ENCODE assay signal across 16 cellular contexts in genomic region chr19:49444100-49444700, GRCh38. TPM values are rescaled to one million over a fixed set of nuclear protein-coding genes. Genes with fewer than 3 reads are reported as not detected.
DNase-seq lines count a peak whose midpoint lies in the region; ATAC-seq, FAIRE-seq and TF ChIP-seq lines count a peak whose summit lies in the region.
"Not testable (repeated sequence)": the region's sequence is repeated elsewhere in the genome, so short reads cannot be mapped to it uniquely, and the experiment has no call there.
"Had no signal": no experiment of that assay in that cellular context is flagged by ENCODE, and none has a peak within 500 bp of the region (broad histone marks: within the 10 kb centered on the region; RNA-seq: fewer than 3 reads in every experiment).

No MANE protein-coding gene starts in this region.

- not testable (repeated sequence) for H3K27ac ChIP-seq in A549; OCI-LY3 (ENCODE audit: low read length); keratinocyte (ENCODE audit: control insufficient read depth, insufficient read depth, low read length); osteoblast (ENCODE audit: low read depth, low read length)
- H3K27ac ChIP-seq in HCT116 (ENCODE audit: low read depth, low read length) = peak overlapping the region; percentile 22; the same call in 1 of the 2 replicates

- H3K9ac ChIP-seq in HCT116 (ENCODE audit: low read length); OCI-LY3 (ENCODE audit: low read length); keratinocyte (ENCODE audit: control insufficient read depth, extremely low read depth, insufficient read depth, low read length): not testable (repeated sequence)

- dilution Hi-C loops in keratinocyte (cut with MboI; ENCODE audit: extremely low pct_ligation_motif_present, low sequenced_read_pairs) = not testable (repeated sequence)

- peak overlapping the region; percentile 99 for H3K4me2 ChIP-seq in A549
- peak overlapping the region; percentile 98 for H3K4me2 ChIP-seq in HCT116 (ENCODE audit: low read length)
- peak overlapping the region; percentile 38; the same call in 1 of the 2 replicates for H3K4me2 ChIP-seq in OCI-LY3 (ENCODE audit: low read length)
- peak overlapping the region; percentile 82 for H3K4me2 ChIP-seq in keratinocyte (ENCODE audit: control insufficient read depth, extremely low read depth, insufficient read depth, low read depth, low read length)
- peak overlapping the region; percentile 94 for H3K4me2 ChIP-seq in osteoblast (ENCODE audit: insufficient read depth, low read length)

- peaks cover 22% of the 10 kb centered on the region for H3K36me3 Mint-ChIP-seq in activated CD4-positive, alpha-beta T cell treated with anti-CD3 and anti-CD28 coated beads for 36 hours (ENCODE audit: low read depth)
- H3K36me3 Mint-ChIP-seq in activated naive CD4-positive, alpha-beta T cell treated with anti-CD3 and anti-CD28 coated beads, Interleukin-2, amount 50 U/mL, for 24 hours = not testable (repeated sequence)
- H3K36me3 Mint-ChIP-seq in dendritic cell treated with granulocyte-macrophage colony-stimulating factor and Interleukin-4, amounts not matched to agents 40 ng/mL and 50 ng/mL, for 4 days (ENCODE audit: low read depth) = peaks cover 36% of the 10 kb centered on the region

- 73% methylated on average over 5 of the region's 5 CpGs for WGBS in A549 (ENCODE audit: missing lambda C conversion rate)

- BruUV-seq in HCT116 (replicated peaks; lab: Mats Ljungman, UMichigan) = not testable (repeated sequence)

- H3K79me2 ChIP-seq in HCT116 (ENCODE audit: insufficient read depth, low read length); OCI-LY3 (ENCODE audit: low read length); keratinocyte (ENCODE audit: control insufficient read depth, insufficient read depth, low read length); osteoblast (ENCODE audit: insufficient read depth, low read length): not testable (repeated sequence)

- H3K4me1 Mint-ChIP-seq in activated CD4-positive, alpha-beta T cell treated with anti-CD3 and anti-CD28 coated beads for 36 hours = peaks cover 37% of the 10 kb centered on the region
- H3K4me1 Mint-ChIP-seq in activated naive CD4-positive, alpha-beta T cell treated with anti-CD3 and anti-CD28 coated beads, Interleukin-2, amount 50 U/mL, for 24 hours = peaks cover 44% of the 10 kb centered on the region
- peaks cover 75% of the 10 kb centered on the region for H3K4me1 Mint-ChIP-seq in dendritic cell treated with granulocyte-macrophage colony-stimulating factor and Interleukin-4, amounts not matched to agents 40 ng/mL and 50 ng/mL, for 4 days (ENCODE audit: low read depth)

- not testable (repeated sequence) for DNase-seq in A549 (ENCODE audit: low read depth in 1 of 2, low spot score in 1 of 2); HCT116 (ENCODE audit: low read depth, low spot score); activated CD4-positive, alpha-beta T cell treated with anti-CD3 and anti-CD28 coated beads for 36 hours; keratinocyte (ENCODE audit: low read depth, low spot score)
- peak; percentile 79 for DNase-seq in osteoblast (ENCODE audit: insufficient read length, low spot score, missing footprints)

- TF ChIP-seq EP300 in A549 (IDR thresholded peaks at IDR 0.05) = not testable (repeated sequence)

- CTCF ChIA-PET in A549 (lab: Yijun Ruan, JAX) (interaction anchor here (0.6 to 19.0 kb wide), 18 partner anchors 8 to 330 kb away, joined by 3 to 244 read pairs (median 4); partner anchors contain the start of genes KASH5, NOSIP and PRRG2), HCT116 (lab: Charles Lee) (interaction anchor here (0.9 to 2.1 kb wide), 7 partner anchors 18 to 218 kb away, joined by 3 to 9 read pairs (median 4); partner anchors contain the start of genes DKKL1 and GFY)
- CTCF ChIA-PET in activated CD4-positive, alpha-beta T cell treated with anti-CD3 and anti-CD28 coated beads for 36 hours (lab: Charles Lee) = interaction anchor here (0.7 to 2.3 kb wide), 4 partner anchors 10 to 52 kb away, joined by 3 to 7 read pairs (median 4); partner anchors contain the start of gene FLT3LG

- H3K4me3 ChIP-seq in A549; osteoblast (ENCODE audit: insufficient read depth, low read length): not testable (repeated sequence)
- H3K4me3 ChIP-seq in HCT116 (replicated peaks in 1 of 2; ENCODE audit: low read depth in 1 of 2, low read length in 2 of 2) (peak overlapping the region in 1 of 2 experiments; percentile 80; a peak in 2 of 4 replicates), OCI-LY3 (ENCODE audit: low read length) (peak overlapping the region; percentile 43), keratinocyte (ENCODE audit: control insufficient read depth in 2 of 3, extremely low read depth in 1 of 3, insufficient read depth in 2 of 3, low read depth in 1 of 3, low read length in 3 of 3) (peak overlapping the region in 2 of 3 experiments; percentile 65 to 79)

- TF ChIP-seq CTCF in A549 (IDR thresholded peaks at IDR 0.05); HCT116 (IDR thresholded peaks at IDR 0.05 in 2 of 3, conservative IDR thresholded peaks at IDR 0.05 in 1 of 3; ENCODE audit: borderline replicate concordance in 1 of 3, insufficient read depth in 1 of 3, low read depth in 2 of 3, low read length in 2 of 3); OCI-LY3 (IDR thresholded peaks at IDR 0.05; ENCODE audit: low read depth, low read length); keratinocyte (optimal IDR thresholded peaks at IDR 0.05 in 1 of 3, IDR thresholded peaks at IDR 0.05 in 1 of 3, conservative IDR thresholded peaks at IDR 0.05 in 1 of 3; ENCODE audit: extremely low read depth in 1 of 3, insufficient read depth in 2 of 3, low read length in 3 of 3); osteoblast (IDR thresholded peaks at IDR 0.05; ENCODE audit: extremely low read depth, low read depth, low read length): not testable (repeated sequence)

- peak overlapping the region; percentile 73 for H3K4me3 Mint-ChIP-seq in activated CD4-positive, alpha-beta T cell treated with anti-CD3 and anti-CD28 coated beads for 36 hours
- H3K4me3 Mint-ChIP-seq in activated naive CD4-positive, alpha-beta T cell treated with anti-CD3 and anti-CD28 coated beads, Interleukin-2, amount 50 U/mL, for 24 hours = peak overlapping the region; percentile 78
- H3K4me3 Mint-ChIP-seq in dendritic cell treated with granulocyte-macrophage colony-stimulating factor and Interleukin-4, amounts not matched to agents 40 ng/mL and 50 ng/mL, for 4 days = peak overlapping the region; percentile 74

- intact Hi-C loops in HCT116 (cut with micrococcal nuclease); dendritic cell treated with granulocyte-macrophage colony-stimulating factor and Interleukin-4, amounts not matched to agents 40 ng/mL and 50 ng/mL, for 4 days (cut with micrococcal nuclease): not testable (repeated sequence)
- intact Hi-C loops in activated CD4-positive, alpha-beta T cell treated with anti-CD3 and anti-CD28 coated beads for 36 hours (cut with DNase I, micrococcal nuclease) = loop anchor here in 1 of 2 experiments (5.0 kb wide), 1 partner anchor 37 kb away; no protein-coding TSS in a partner anchor

- POLR2A ChIA-PET in A549 (lab: Yijun Ruan, JAX) = interaction anchor here (0.7 kb wide), 2 partner anchors 53 to 61 kb away, joined by 3 to 4 read pairs; no protein-coding TSS in a partner anchor
- POLR2A ChIA-PET in HCT116 (lab: Charles Lee); activated CD4-positive, alpha-beta T cell treated with anti-CD3 and anti-CD28 coated beads for 36 hours (lab: Charles Lee): not testable (repeated sequence)

- not testable (repeated sequence) for TF ChIP-seq RAD21 in A549 (conservative IDR thresholded peaks at IDR 0.05 in 1 of 2, IDR thresholded peaks at IDR 0.05 in 1 of 2); HCT116 (IDR thresholded peaks at IDR 0.05; ENCODE audit: low read depth)

- H3K27ac Mint-ChIP-seq in activated CD4-positive, alpha-beta T cell treated with anti-CD3 and anti-CD28 coated beads for 36 hours = peak overlapping the region; percentile 42
- H3K27ac Mint-ChIP-seq in activated naive CD4-positive, alpha-beta T cell treated with anti-CD3 and anti-CD28 coated beads, Interleukin-2, amount 50 U/mL, for 24 hours = not testable (repeated sequence)
- peak overlapping the region; percentile 60 for H3K27ac Mint-ChIP-seq in dendritic cell treated with granulocyte-macrophage colony-stimulating factor and Interleukin-4, amounts not matched to agents 40 ng/mL and 50 ng/mL, for 4 days

- H3K27me3 ChIP-seq in HCT116 (ENCODE audit: insufficient read depth, low read length) = not testable (repeated sequence)
- H3K27me3 ChIP-seq in OCI-LY3 (ENCODE audit: low read depth, low read length) = peaks cover 24% of the 10 kb centered on the region
- peaks cover 33% of the 10 kb centered on the region for H3K27me3 ChIP-seq in keratinocyte (ENCODE audit: control insufficient read depth, extremely low read depth, insufficient read depth, low read length)
- peaks cover 31% of the 10 kb centered on the region for H3K27me3 ChIP-seq in osteoblast (ENCODE audit: insufficient read depth, low read length)

- not testable (repeated sequence) for H3K9me3 ChIP-seq in A549; HCT116 (ENCODE audit: control insufficient read depth in 1 of 2, insufficient read depth in 1 of 2, low read depth in 1 of 2, low read length in 2 of 2); OCI-LY3 (ENCODE audit: insufficient read depth, low read length); keratinocyte (ENCODE audit: control insufficient read depth, low read depth, low read length); osteoblast (ENCODE audit: low read depth, low read length)

- ATAC-seq in A549; HCT116; activated CD4-positive, alpha-beta T cell treated with anti-CD3 and anti-CD28 coated beads for 36 hours: not testable (repeated sequence)

- H4K20me1 ChIP-seq in HCT116 (ENCODE audit: insufficient read depth); OCI-LY3 (ENCODE audit: insufficient read depth, low read length); keratinocyte (ENCODE audit: control insufficient read depth, extremely low read depth, insufficient read depth, low read length); osteoblast (ENCODE audit: insufficient read depth, low read length): not testable (repeated sequence)

- FAIRE-seq in A549 (lab: Jason Lieb, UNC); keratinocyte (lab: Jason Lieb, UNC): not testable (repeated sequence)

- not testable (repeated sequence) for H3K9me3 Mint-ChIP-seq in activated CD4-positive, alpha-beta T cell treated with anti-CD3 and anti-CD28 coated beads for 36 hours (ENCODE audit: low read depth); activated naive CD4-positive, alpha-beta T cell treated with anti-CD3 and anti-CD28 coated beads, Interleukin-2, amount 50 U/mL, for 24 hours; dendritic cell treated with granulocyte-macrophage colony-stimulating factor and Interleukin-4, amounts not matched to agents 40 ng/mL and 50 ng/mL, for 4 days

- not testable (repeated sequence) for H2AFZ ChIP-seq in HCT116 (ENCODE audit: low read depth, low read length, poor library complexity, severe bottlenecking); OCI-LY3 (ENCODE audit: low read depth, low read length); osteoblast (ENCODE audit: low read length)
- peak overlapping the region; percentile 80 for H2AFZ ChIP-seq in keratinocyte (ENCODE audit: control insufficient read depth, low read length)

- not testable (repeated sequence) for H3K9me2 ChIP-seq in HCT116 (ENCODE audit: insufficient read depth)

- H3K9me1 ChIP-seq in keratinocyte (ENCODE audit: control insufficient read depth, extremely low read depth, insufficient read depth, low read length) = not testable (repeated sequence)

- RAD21 ChIA-PET in HCT116 (lab: Charles Lee; ENCODE audit: low non-redundant PET in 1 of 2, low total read pairs in 2 of 2, uncharacterized antibody in 2 of 2, unreplicated experiment in 2 of 2) = not testable (repeated sequence)

- H3K36me3 ChIP-seq in HCT116 (ENCODE audit: control insufficient read depth in 1 of 2, insufficient read depth in 2 of 2, low read length in 2 of 2) (peaks cover 11 to 12% of the 10 kb centered on the region in 2 experiments; a peak in 2 of 4 replicates), OCI-LY3 (replicated peaks; ENCODE audit: low read depth, low read length) (peaks cover 26% of the 10 kb centered on the region), keratinocyte (ENCODE audit: control insufficient read depth in 2 of 2, extremely low read depth in 1 of 2, insufficient read depth in 2 of 2, low read length in 2 of 2) (peaks cover 3 to 11% of the 10 kb centered on the region in 2 experiments)
- H3K36me3 ChIP-seq in osteoblast (ENCODE audit: insufficient read depth, low read length) = not testable (repeated sequence)

- H3K4me1 ChIP-seq in A549 (peaks cover 19% of the 10 kb centered on the region), HCT116 (ENCODE audit: control insufficient read depth in 1 of 2, insufficient read depth in 2 of 2, low read length in 2 of 2) (peaks cover 16 to 45% of the 10 kb centered on the region in 2 experiments; a peak in 3 of 4 replicates)
- H3K4me1 ChIP-seq in OCI-LY3 (ENCODE audit: low read length); keratinocyte (ENCODE audit: control insufficient read depth, extremely low read depth, insufficient read depth, low read length); osteoblast (ENCODE audit: insufficient read depth, low read length): not testable (repeated sequence)

- TF ChIP-seq POLR2A in A549 (IDR thresholded peaks at IDR 0.05; ENCODE audit: low read length); HCT116 (IDR thresholded peaks at IDR 0.05; ENCODE audit: borderline replicate concordance, extremely low read depth, insufficient read depth, insufficient read length): not testable (repeated sequence)

- peaks cover 31% of the 10 kb centered on the region for H3K27me3 Mint-ChIP-seq in activated CD4-positive, alpha-beta T cell treated with anti-CD3 and anti-CD28 coated beads for 36 hours
- H3K27me3 Mint-ChIP-seq in activated naive CD4-positive, alpha-beta T cell treated with anti-CD3 and anti-CD28 coated beads, Interleukin-2, amount 50 U/mL, for 24 hours = peaks cover 26% of the 10 kb centered on the region
- peaks cover 33% of the 10 kb centered on the region for H3K27me3 Mint-ChIP-seq in dendritic cell treated with granulocyte-macrophage colony-stimulating factor and Interleukin-4, amounts not matched to agents 40 ng/mL and 50 ng/mL, for 4 days

RNA-seq across cellular contexts. Expression of gene SLC17A7, which starts 2.9 kb away (rescaled TPM):
- polyA plus RNA-seq in A549 (2011; rRNA removed) (0.48 and 0.50 TPM in 2 replicates), A549 (2017; fragmentation: RNase III; extraction: RNeasy Plus Mini Kit Qiagen cat#74134 plus additional on column Dnase treatment) (0.35 to 0.44 TPM (median 0.39 TPM) in 3 replicates), keratinocyte (0.04 to 0.12 TPM (median 0.04 TPM) in 3 replicates)
- polyA plus RNA-seq in A549 (2012; cell fraction: cytosol; rRNA removed) = 0.38 and 0.45 TPM in 2 replicates
- 0.45 and 0.54 TPM in 2 replicates for polyA plus RNA-seq in A549 (2012; cell fraction: nucleus; rRNA removed)
- polyA minus RNA-seq in A549 (2011; rRNA and poly(A)+ RNA removed) = 0.41 and 0.83 TPM in 2 replicates
- total RNA-seq in HCT116 (2021; ENCODE audit: unreplicated experiment) (1.8 TPM), osteoblast (under 0.01 TPM in 2 replicates)
- 2.0 and 2.4 TPM in 2 replicates for polyA plus RNA-seq in HCT116 (2012)
- under 1 TPM; 0.07 to 0.14 TPM for total RNA-seq in activated CD4-positive, alpha-beta T cell treated with anti-CD3 and anti-CD28 coated beads for 36 hours
- polyA plus RNA-seq in keratinocyte (2011; ENCODE audit: low read depth) = 0.09 TPM
- 0.09 and 0.10 TPM in 2 replicates for polyA plus RNA-seq in keratinocyte (2011; cell fraction: cytosol; rRNA removed)
- 0.20 and 0.29 TPM in 2 replicates for polyA plus RNA-seq in keratinocyte (2011; cell fraction: nucleus; rRNA removed)
- polyA plus RNA-seq in keratinocyte (2012; ENCODE audit: low replicate concordance) = 0.09 and 0.17 TPM in 2 replicates
- polyA minus RNA-seq in keratinocyte = 0.07 TPM in 1 of 3 replicates, not detected in the others
- polyA minus RNA-seq in keratinocyte (2011; cell fraction: cytosol; rRNA and poly(A)+ RNA removed) = not detected
- polyA minus RNA-seq in keratinocyte (2011; cell fraction: nucleus; rRNA and poly(A)+ RNA removed) = not detected in 2 replicates
- total RNA-seq: A172, GM23248 had no signal
- polyA plus RNA-seq: GM23248 had no signal

RNA-seq across cellular contexts. Expression of gene PIH1D1, which starts 7.4 kb away (rescaled TPM):
- polyA plus RNA-seq in A549 (2011; rRNA removed) (74.1 and 89.7 TPM in 2 replicates), A549 (2017; fragmentation: RNase III; extraction: RNeasy Plus Mini Kit Qiagen cat#74134 plus additional on column Dnase treatment) (96.8 to 114 TPM (median 113 TPM) in 3 replicates), keratinocyte (29.0 to 40.7 TPM (median 37.8 TPM) in 3 replicates)
- 92.0 and 116 TPM in 2 replicates for polyA plus RNA-seq in A549 (2012; cell fraction: cytosol; rRNA removed)
- polyA plus RNA-seq in A549 (2012; cell fraction: nucleus; rRNA removed) = 177 and 228 TPM in 2 replicates
- polyA minus RNA-seq in A549 (2011; rRNA and poly(A)+ RNA removed) = 58.1 and 66.8 TPM in 2 replicates
- total RNA-seq in HCT116 (2021; ENCODE audit: unreplicated experiment) (152 TPM), osteoblast (79.3 and 80.7 TPM in 2 replicates)
- 165 and 183 TPM in 2 replicates for polyA plus RNA-seq in HCT116 (2012)
- 100 to 1,000 TPM; 117 to 138 TPM for total RNA-seq in activated CD4-positive, alpha-beta T cell treated with anti-CD3 and anti-CD28 coated beads for 36 hours
- polyA plus RNA-seq in keratinocyte (2011; ENCODE audit: low read depth) = 28.1 TPM
- 21.0 and 30.4 TPM in 2 replicates for polyA plus RNA-seq in keratinocyte (2011; cell fraction: cytosol; rRNA removed)
- 52.1 and 56.4 TPM in 2 replicates for polyA plus RNA-seq in keratinocyte (2011; cell fraction: nucleus; rRNA removed)
- polyA plus RNA-seq in keratinocyte (2012; ENCODE audit: low replicate concordance) = 37.2 and 37.3 TPM in 2 replicates
- 23.7 to 31.4 TPM (median 26.2 TPM) in 3 replicates for polyA minus RNA-seq in keratinocyte
- 20.5 TPM for polyA minus RNA-seq in keratinocyte (2011; cell fraction: cytosol; rRNA and poly(A)+ RNA removed)
- polyA minus RNA-seq in keratinocyte (2011; cell fraction: nucleus; rRNA and poly(A)+ RNA removed) = 8.1 and 17.3 TPM in 2 replicates

RNA-seq across cellular contexts. Expression of gene ALDH16A1, which starts 8.8 kb away (rescaled TPM):
- 9.7 and 10.2 TPM in 2 replicates for polyA plus RNA-seq in A549 (2011; rRNA removed)
- polyA plus RNA-seq in A549 (2012; cell fraction: cytosol; rRNA removed) = 29.9 and 37.0 TPM in 2 replicates
- polyA plus RNA-seq in A549 (2012; cell fraction: nucleus; rRNA removed) = 94.1 and 133 TPM in 2 replicates
- 19.9 to 23.0 TPM (median 23.0 TPM) in 3 replicates for polyA plus RNA-seq in A549 (2017; fragmentation: RNase III; extraction: RNeasy Plus Mini Kit Qiagen cat#74134 plus additional on column Dnase treatment)
- polyA minus RNA-seq in A549 (2011; rRNA and poly(A)+ RNA removed) = 9.3 and 10.6 TPM in 2 replicates
- 22.8 TPM for total RNA-seq in HCT116 (2021; ENCODE audit: unreplicated experiment)
- 22.6 and 25.5 TPM in 2 replicates for polyA plus RNA-seq in HCT116 (2012)
- total RNA-seq in activated CD4-positive, alpha-beta T cell treated with anti-CD3 and anti-CD28 coated beads for 36 hours = 10 to 100 TPM; 26.8 to 33.3 TPM
- 7.1 to 12.2 TPM (median 9.8 TPM) in 3 replicates for polyA plus RNA-seq in keratinocyte
- polyA plus RNA-seq in keratinocyte (2011; ENCODE audit: low read depth) = 4.1 TPM
- polyA plus RNA-seq in keratinocyte (2011; cell fraction: cytosol; rRNA removed) = 3.8 and 12.0 TPM in 2 replicates
- polyA plus RNA-seq in keratinocyte (2011; cell fraction: nucleus; rRNA removed) = 16.6 and 27.7 TPM in 2 replicates
- 11.2 and 20.9 TPM in 2 replicates for polyA plus RNA-seq in keratinocyte (2012; ENCODE audit: low replicate concordance)
- 8.6 to 12.1 TPM (median 8.6 TPM) in 3 replicates for polyA minus RNA-seq in keratinocyte
- 55.1 TPM for polyA minus RNA-seq in keratinocyte (2011; cell fraction: cytosol; rRNA and poly(A)+ RNA removed)
- 17.8 and 19.5 TPM in 2 replicates for polyA minus RNA-seq in keratinocyte (2011; cell fraction: nucleus; rRNA and poly(A)+ RNA removed)
- total RNA-seq in osteoblast = 26.4 and 32.7 TPM in 2 replicates

RNA-seq across cellular contexts. Expression of gene GFY, which starts 19.0 kb away (rescaled TPM):
- 0.06 TPM in 1 of 2 replicates, not detected in the other for polyA plus RNA-seq in A549 (2011; rRNA removed)
- 0.09 and 0.10 TPM in 2 replicates for polyA plus RNA-seq in A549 (2012; cell fraction: cytosol; rRNA removed)
- polyA plus RNA-seq in A549 (2012; cell fraction: nucleus; rRNA removed) = 0.14 TPM in 1 of 2 replicates, not detected in the other
- polyA plus RNA-seq in A549 (2017; fragmentation: RNase III; extraction: RNeasy Plus Mini Kit Qiagen cat#74134 plus additional on column Dnase treatment) = 0.16 to 0.18 TPM in 2 of 3 replicates, not detected in the other
- polyA minus RNA-seq in A549 (2011; rRNA and poly(A)+ RNA removed) = not detected in 2 replicates
- total RNA-seq in HCT116 (2021; ENCODE audit: unreplicated experiment) = 2.6 TPM
- 3.9 and 4.9 TPM in 2 replicates for polyA plus RNA-seq in HCT116 (2012)
- not detected for total RNA-seq in activated CD4-positive, alpha-beta T cell treated with anti-CD3 and anti-CD28 coated beads for 36 hours
- polyA plus RNA-seq in keratinocyte = not detected in 3 replicates
- polyA plus RNA-seq in keratinocyte (2011; ENCODE audit: low read depth) = not detected
- not detected in 2 replicates for polyA plus RNA-seq in keratinocyte (2011; cell fraction: cytosol; rRNA removed)
- polyA plus RNA-seq in keratinocyte (2011; cell fraction: nucleus; rRNA removed) = not detected in 2 replicates
- polyA plus RNA-seq in keratinocyte (2012; ENCODE audit: low replicate concordance) = not detected in 2 replicates
- polyA minus RNA-seq in keratinocyte = not detected in 3 replicates
- polyA minus RNA-seq in keratinocyte (2011; cell fraction: cytosol; rRNA and poly(A)+ RNA removed) = not detected
- not detected in 2 replicates for polyA minus RNA-seq in keratinocyte (2011; cell fraction: nucleus; rRNA and poly(A)+ RNA removed)
- total RNA-seq in osteoblast = not detected in 2 replicates
- total RNA-seq: A172, GM23248, heart left ventricle, lower leg skin, progenitor cell of endocrine pancreas, Right ventricle myocardium superior, skeletal muscle tissue, ureter had no signal
- polyA plus RNA-seq: GM23248 had no signal

RNA-seq across cellular contexts. Expression of gene PTH2, which starts 21.0 kb away (rescaled TPM):
- polyA plus RNA-seq in A549 (2011; rRNA removed) (not detected in 2 replicates), A549 (2017; fragmentation: RNase III; extraction: RNeasy Plus Mini Kit Qiagen cat#74134 plus additional on column Dnase treatment) (not detected in 3 replicates), keratinocyte (not detected in 3 replicates)
- not detected in 2 replicates for polyA plus RNA-seq in A549 (2012; cell fraction: cytosol; rRNA removed)
- not detected in 2 replicates for polyA plus RNA-seq in A549 (2012; cell fraction: nucleus; rRNA removed)
- not detected in 2 replicates for polyA minus RNA-seq in A549 (2011; rRNA and poly(A)+ RNA removed)
- total RNA-seq in HCT116 (2021; ENCODE audit: unreplicated experiment) (9.5 TPM), osteoblast (not detected in 2 replicates)
- 2.8 and 4.4 TPM in 2 replicates for polyA plus RNA-seq in HCT116 (2012)
- not detected for total RNA-seq in activated CD4-positive, alpha-beta T cell treated with anti-CD3 and anti-CD28 coated beads for 36 hours
- polyA plus RNA-seq in keratinocyte (2011; ENCODE audit: low read depth) = not detected
- polyA plus RNA-seq in keratinocyte (2011; cell fraction: cytosol; rRNA removed) = not detected in 2 replicates
- not detected in 2 replicates for polyA plus RNA-seq in keratinocyte (2011; cell fraction: nucleus; rRNA removed)
- not detected in 2 replicates for polyA plus RNA-seq in keratinocyte (2012; ENCODE audit: low replicate concordance)
- polyA minus RNA-seq in keratinocyte = not detected in 3 replicates
- polyA minus RNA-seq in keratinocyte (2011; cell fraction: cytosol; rRNA and poly(A)+ RNA removed) = not detected
- polyA minus RNA-seq in keratinocyte (2011; cell fraction: nucleus; rRNA and poly(A)+ RNA removed) = not detected in 2 replicates
- total RNA-seq: A172, GM23248, heart left ventricle, lower leg skin, progenitor cell of endocrine pancreas, Right ventricle myocardium superior, skeletal muscle tissue, ureter had no signal
- polyA plus RNA-seq: GM23248, heart left ventricle had no signal

Comparison
In these comparisons a context has a peak if more than half of its experiments do, and no peak if none do; other contexts are left out.
1. H3K4me2 ChIP-seq: peak in every context shown above with its lines; median percentile 99 in A549; 98 in HCT116; 94 in osteoblast; 82 in keratinocyte; 38 in OCI-LY3.